1 cellular context compared by ENCODE assay signal in the genomic region with DNA sequence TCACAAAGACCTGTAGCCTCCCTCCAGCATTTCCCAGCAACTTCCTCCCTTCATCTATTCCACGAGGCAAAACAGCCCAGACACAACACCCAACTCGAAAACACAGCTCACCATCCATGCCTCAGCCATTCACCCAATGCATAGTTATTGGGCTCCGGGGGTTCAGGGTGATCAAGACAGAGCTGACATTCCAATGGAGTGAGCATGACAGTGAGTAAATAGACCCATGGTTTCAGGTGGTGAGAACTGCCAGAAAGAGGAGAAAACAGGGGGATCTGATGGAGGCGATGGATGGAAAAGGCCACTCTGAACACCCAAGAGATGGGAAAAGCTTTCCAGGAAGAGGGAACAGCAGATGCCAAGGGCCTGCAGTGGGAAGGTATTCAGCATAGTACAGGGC.
TF ChIP-seq lines count a peak whose summit lies in the region.

No MANE protein-coding gene starts in this region.

TF ChIP-seq in IMR-90, 13 proteins besides CTCF, POLR2A, EP300 and RAD21:
- TF ChIP-seq RCOR1 (IDR thresholded peaks at IDR 0.05; ENCODE audit: insufficient replicate concordance, low read length): no peak
TF ChIP-seq in IMR-90: peak in this region for 0.
